16 cellular contexts compared by ENCODE assay signal in the genomic region with DNA sequence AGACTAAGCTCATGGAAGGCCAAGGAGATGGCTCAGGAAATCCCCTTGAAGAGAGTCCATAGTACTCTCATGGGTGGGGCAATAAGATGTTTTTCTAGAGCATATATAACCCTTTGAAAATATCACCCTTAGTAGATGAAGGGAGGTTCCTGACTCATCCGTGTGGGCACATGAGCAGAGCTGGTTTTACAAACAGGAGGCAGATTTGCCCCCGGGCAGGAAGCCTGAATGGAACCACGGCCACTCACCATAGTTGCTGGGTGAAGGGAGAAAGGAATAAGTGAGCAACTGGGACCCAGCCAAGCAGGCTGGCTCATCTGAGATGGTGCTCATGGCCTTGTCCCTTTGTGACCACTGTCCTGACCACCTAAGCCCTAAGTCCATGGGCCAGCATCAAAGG.
"Had no signal": no experiment of that assay in that cellular context is flagged by ENCODE, and none has a peak within 500 bp of the region (broad histone marks: within the 10 kb centered on the region; RNA-seq: fewer than 3 reads in every experiment).

No MANE protein-coding gene starts in this region.

- DNase-seq: activated CD4-positive, alpha-beta T cell treated with anti-CD3 and anti-CD28 coated beads, Interleukin-2, amount 50 U/mL, for 4 hours; activated CD4-positive, CD25-positive, alpha-beta regulatory T cell treated with anti-CD3 and anti-CD28 coated beads, Interleukin-2, amount 50 U/mL, for 72 hours; effector memory CD8-positive, alpha-beta T cell; erythroblast; nucleus accumbens; right cardiac atrium; small intestine; T-helper 2 cell; thyroid gland had no signal

- H3K36me3 Mint-ChIP-seq: memory B cell; natural killer cell treated with Interleukin-12 subunit alpha and Interleukin-12 subunit beta and Interleukin-15 and Interleukin-18, amount 100 ng/mL, for 72 hours had no signal

- ATAC-seq: effector memory CD8-positive, alpha-beta T cell; left lobe of liver; natural killer cell treated with Interleukin-12 subunit alpha and Interleukin-12 subunit beta and Interleukin-15 and Interleukin-18, amount 100 ng/mL, for 72 hours; right cardiac atrium had no signal

- H3K27ac Mint-ChIP-seq: dendritic cell treated with granulocyte-macrophage colony-stimulating factor and Interleukin-4, amounts not matched to agents 40 ng/mL and 50 ng/mL, for 4 days; effector memory CD8-positive, alpha-beta T cell; memory B cell; natural killer cell treated with Interleukin-12 subunit alpha and Interleukin-12 subunit beta and Interleukin-15 and Interleukin-18, amount 100 ng/mL, for 72 hours had no signal

- H3K27me3 ChIP-seq: thyroid gland, vagina had no signal

- H3K4me3 ChIP-seq: thyroid gland, vagina had no signal

- FAIRE-seq: astrocyte, small intestine had no signal

- H3K4me3 Mint-ChIP-seq: central memory CD8-positive, alpha-beta T cell; dendritic cell treated with granulocyte-macrophage colony-stimulating factor and Interleukin-4, amounts not matched to agents 40 ng/mL and 50 ng/mL, for 4 days; effector memory CD8-positive, alpha-beta T cell; memory B cell; natural killer cell treated with Interleukin-12 subunit alpha and Interleukin-12 subunit beta and Interleukin-15 and Interleukin-18, amount 100 ng/mL, for 72 hours had no signal

- H3K36me3 ChIP-seq: thyroid gland, vagina had no signal

- H3K9me3 Mint-ChIP-seq: central memory CD8-positive, alpha-beta T cell; dendritic cell treated with granulocyte-macrophage colony-stimulating factor and Interleukin-4, amounts not matched to agents 40 ng/mL and 50 ng/mL, for 4 days; effector memory CD8-positive, alpha-beta T cell; memory B cell; natural killer cell treated with Interleukin-12 subunit alpha and Interleukin-12 subunit beta and Interleukin-15 and Interleukin-18, amount 100 ng/mL, for 72 hours had no signal
